ENCODE assay signal across 8 cellular contexts in the genomic region with DNA sequence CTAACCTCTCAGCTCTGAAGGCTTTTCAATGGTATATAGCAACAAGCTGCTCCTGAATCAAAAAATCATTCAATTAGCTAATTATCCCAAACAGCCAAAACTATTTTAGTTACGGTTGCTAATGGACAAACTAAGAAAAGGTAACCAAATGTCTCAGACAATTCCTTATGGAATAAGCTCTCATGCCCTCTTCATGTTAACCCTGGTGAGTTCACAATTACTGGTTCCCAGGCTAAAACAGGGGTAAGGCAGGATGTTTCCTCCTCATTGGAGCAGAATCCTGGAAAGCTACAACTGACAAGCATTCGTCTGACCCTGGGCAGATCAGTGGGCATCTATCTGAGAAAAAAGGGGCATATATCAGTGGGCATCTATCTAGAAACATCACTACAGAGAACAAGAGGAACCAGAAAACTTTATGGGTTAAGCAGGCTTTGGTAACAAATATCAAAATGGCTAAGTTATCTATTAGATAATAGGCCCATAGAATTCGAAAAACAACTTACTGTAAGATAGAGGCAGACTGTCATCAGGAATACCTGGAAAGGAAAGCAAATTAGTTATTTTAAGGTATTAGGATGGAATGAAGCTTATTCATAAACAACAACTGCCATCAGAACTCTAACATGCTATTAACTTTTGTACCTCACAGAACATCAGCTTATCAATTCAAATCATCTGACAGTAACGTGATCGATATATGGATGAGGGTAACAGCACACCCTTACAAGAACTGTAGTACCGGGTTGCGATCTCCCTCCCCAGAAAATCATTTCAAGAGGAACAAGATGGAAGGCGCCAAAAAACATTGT. TPM values are rescaled to one million over a fixed set of nuclear protein-coding genes. Genes with fewer than 3 reads are reported as not detected.
DNase-seq lines count a peak whose midpoint lies in the region; TF ChIP-seq lines count a peak whose summit lies in the region.

No MANE protein-coding gene starts in this region.

- no peaks in the 10 kb centered on the region for H3K9me3 ChIP-seq in NT2/D1 (ENCODE audit: insufficient read depth, low read length)
- H3K9me3 ChIP-seq in endodermal cell (ENCODE audit: control insufficient read depth, low read length): no peaks in the 10 kb centered on the region
- no peaks in the 10 kb centered on the region for H3K9me3 ChIP-seq in osteoblast (ENCODE audit: low read depth, low read length)

- BruUV-seq in Calu3 (replicated peaks; lab: Mats Ljungman, UMichigan): no TSS peak

- H4K20me1 ChIP-seq in osteoblast (ENCODE audit: insufficient read depth, low read length): peaks cover 40% of the 10 kb centered on the region

- peaks cover 36% of the 10 kb centered on the region for H3K79me2 ChIP-seq in osteoblast (ENCODE audit: insufficient read depth, low read length)

- DNase-seq in Calu3: no peak
- DNase-seq in NT2/D1 (ENCODE audit: low read depth, low spot score): no peak
- DNase-seq in endodermal cell: no peak
- no peak for DNase-seq in osteoblast (ENCODE audit: insufficient read length, low spot score, missing footprints)
- no peak for DNase-seq in NCI-H2081 treated with DMSO at 0.1 percent for 48 hours (lab: John Stamatoyannopoulos, UW)
- DNase-seq in GM13976 (ENCODE audit: low spot score): no peak
- DNase-seq in activated CD8-positive, alpha-beta memory T cell treated with anti-CD3 and anti-CD28 coated beads for 24 hours: no peak
- DNase-seq in activated CD4-positive, CD25-positive, alpha-beta regulatory T cell treated with anti-CD3 and anti-CD28 coated beads, Interleukin-2, amount 50 U/mL, for 72 hours: no peak

- no peaks in the 10 kb centered on the region for H3K9me3 Mint-ChIP-seq in Calu3 (ENCODE audit: low read depth, unreplicated experiment)
- no peaks in the 10 kb centered on the region for H3K9me3 Mint-ChIP-seq in endodermal cell

- H3K27me3 Mint-ChIP-seq in Calu3 (ENCODE audit: unreplicated experiment) (no peaks in the 10 kb centered on the region), endodermal cell (ENCODE audit: insufficient read depth) (no peaks in the 10 kb centered on the region)

- H3K36me3 Mint-ChIP-seq in Calu3 (ENCODE audit: insufficient read depth, unreplicated experiment): peaks cover 83% of the 10 kb centered on the region
- H3K36me3 Mint-ChIP-seq in endodermal cell (ENCODE audit: low read depth): peaks cover 45% of the 10 kb centered on the region

- H3K4me3 ChIP-seq in NT2/D1 (ENCODE audit: insufficient read length, low read depth) (peak overlapping the region; percentile 79), endodermal cell (ENCODE audit: low read length) (peak overlapping the region; percentile 96), osteoblast (ENCODE audit: insufficient read depth, low read length) (peak overlapping the region; percentile 100)

- no peak overlapping the region for H2AFZ ChIP-seq in osteoblast (ENCODE audit: low read length)

- TF ChIP-seq CTCF in Calu3 (IDR thresholded peaks at IDR 0.05; ENCODE audit: unreplicated experiment) (no peak), endodermal cell (conservative IDR thresholded peaks at IDR 0.05) (no peak), osteoblast (IDR thresholded peaks at IDR 0.05; ENCODE audit: extremely low read depth, low read depth, low read length) (no peak), GM13976 (IDR thresholded peaks at IDR 0.05; ENCODE audit: borderline replicate concordance, control extremely low read depth, extremely low read depth, insufficient read depth, missing control alignments) (no peak)

- CTCF ChIA-PET in Calu3 (lab: Charles Lee): interaction anchor here (0.6 kb wide), 1 partner anchor 199 kb away, joined by 3 read pairs; no protein-coding TSS in a partner anchor

- H3K36me3 ChIP-seq in NT2/D1 (ENCODE audit: insufficient read depth, insufficient read length, low read length) (peaks cover 51% of the 10 kb centered on the region), endodermal cell (ENCODE audit: control insufficient read depth, insufficient read depth, low read length) (peaks cover 38% of the 10 kb centered on the region), osteoblast (ENCODE audit: insufficient read depth, low read length) (peaks cover 37% of the 10 kb centered on the region)

- H3K27me3 ChIP-seq in NT2/D1 (ENCODE audit: insufficient read depth, insufficient read length) (no peaks in the 10 kb centered on the region), endodermal cell (ENCODE audit: control insufficient read depth, insufficient read depth, low read length, poor library complexity, severe bottlenecking) (no peaks in the 10 kb centered on the region), osteoblast (ENCODE audit: insufficient read depth, low read length) (no peaks in the 10 kb centered on the region)

- 7 to 8% methylated on average over 3 to 7 of the region's 8 CpGs for WGBS in endodermal cell (ENCODE audit: insufficient coverage in 1 of 2, insufficient read length in 1 of 2), 2 experiments

- in situ Hi-C loops in GM13976 (cut with MboI; ENCODE audit: low sequenced_read_pairs, unreplicated experiment): loop anchor here (25.0 kb wide), 1 partner anchor 467 kb away; no protein-coding TSS in a partner anchor

- peak overlapping the region; percentile 99 for H3K9ac ChIP-seq in NT2/D1 (ENCODE audit: insufficient read length, low read depth)
- peak overlapping the region; percentile 100 for H3K9ac ChIP-seq in endodermal cell (ENCODE audit: extremely low read depth, low read length, poor library complexity, severe bottlenecking)

- H3K4me1 Mint-ChIP-seq in Calu3 (ENCODE audit: low read depth, unreplicated experiment) (peaks cover 43% of the 10 kb centered on the region), endodermal cell (peaks cover 38% of the 10 kb centered on the region)

- peak overlapping the region; percentile 61 for H3K4me3 Mint-ChIP-seq in Calu3 (ENCODE audit: low read depth, unreplicated experiment)
- peak overlapping the region; percentile 100 for H3K4me3 Mint-ChIP-seq in endodermal cell

- H3K4me2 ChIP-seq in osteoblast (ENCODE audit: insufficient read depth, low read length): peak overlapping the region; percentile 94

- H3K27ac ChIP-seq in endodermal cell (ENCODE audit: low read depth, low read length): peak overlapping the region; percentile 16
- peak overlapping the region; percentile 74 for H3K27ac ChIP-seq in osteoblast (ENCODE audit: low read depth, low read length)

- H3K27ac Mint-ChIP-seq in Calu3 (ENCODE audit: unreplicated experiment) (peak overlapping the region; percentile 98), endodermal cell (peak overlapping the region; percentile 100)

- intact Hi-C loops in Calu3 (cut with micrococcal nuclease; ENCODE audit: unreplicated experiment): no loop called here

- H3K4me1 ChIP-seq in NT2/D1 (ENCODE audit: insufficient read depth, insufficient read length): no peaks in the 10 kb centered on the region
- peaks cover 5% of the 10 kb centered on the region for H3K4me1 ChIP-seq in endodermal cell (ENCODE audit: control insufficient read depth, insufficient read depth, low read length)
- peaks cover 32% of the 10 kb centered on the region for H3K4me1 ChIP-seq in osteoblast (ENCODE audit: insufficient read depth, low read length)

RNA-seq across cellular contexts. Expression of a gene that starts 14.8 kb away (rescaled TPM):
- total RNA-seq in Calu3 (2022) (87.7 and 97.4 TPM in 2 replicates), endodermal cell (10 to 100 TPM; 44.6 to 48.1 TPM), osteoblast (31.2 and 34.0 TPM in 2 replicates)
- polyA plus RNA-seq in endodermal cell (2013, experiment 1 of 2): 130 TPM
- polyA plus RNA-seq in endodermal cell (2013, experiment 2 of 2): 195 TPM

RNA-seq across cellular contexts. Expression of a gene that starts 21.6 kb away (rescaled TPM):
- total RNA-seq in Calu3 (2022) (not detected in 2 replicates), endodermal cell (not detected), osteoblast (not detected in 2 replicates)
- not detected for polyA plus RNA-seq in endodermal cell (2013, experiment 1 of 2)
- polyA plus RNA-seq in endodermal cell (2013, experiment 2 of 2): not detected

RNA-seq across cellular contexts. Expression of a gene that starts 22.4 kb away (rescaled TPM):
- 38.3 and 39.2 TPM in 2 replicates for total RNA-seq in Calu3 (2022)
- total RNA-seq in endodermal cell: 10 to 100 TPM; 36.9 to 37.3 TPM
- polyA plus RNA-seq in endodermal cell (2013, experiment 1 of 2): 38.8 TPM
- 35.1 TPM for polyA plus RNA-seq in endodermal cell (2013, experiment 2 of 2)
- 35.8 and 40.7 TPM in 2 replicates for total RNA-seq in osteoblast

RNA-seq across cellular contexts. Expression of a gene that starts 26.5 kb away (rescaled TPM):
- total RNA-seq in Calu3 (2022) (410 and 444 TPM in 2 replicates), endodermal cell (100 to 1,000 TPM; 438 to 488 TPM), osteoblast (217 and 259 TPM in 2 replicates)
- polyA plus RNA-seq in endodermal cell (2013, experiment 1 of 2): 216 TPM
- polyA plus RNA-seq in endodermal cell (2013, experiment 2 of 2): 179 TPM

RNA-seq across cellular contexts. Expression of a gene that starts 49.0 kb away (rescaled TPM):
- 48.0 and 51.6 TPM in 2 replicates for total RNA-seq in Calu3 (2022)
- 10 to 100 TPM; 45.8 to 61.4 TPM for total RNA-seq in endodermal cell
- polyA plus RNA-seq in endodermal cell (2013, experiment 1 of 2): 60.6 TPM
- 59.8 TPM for polyA plus RNA-seq in endodermal cell (2013, experiment 2 of 2)
- 25.6 and 31.1 TPM in 2 replicates for total RNA-seq in osteoblast
